Comparison of ENCODE assay signal across 2 cellular contexts in the genomic region with DNA sequence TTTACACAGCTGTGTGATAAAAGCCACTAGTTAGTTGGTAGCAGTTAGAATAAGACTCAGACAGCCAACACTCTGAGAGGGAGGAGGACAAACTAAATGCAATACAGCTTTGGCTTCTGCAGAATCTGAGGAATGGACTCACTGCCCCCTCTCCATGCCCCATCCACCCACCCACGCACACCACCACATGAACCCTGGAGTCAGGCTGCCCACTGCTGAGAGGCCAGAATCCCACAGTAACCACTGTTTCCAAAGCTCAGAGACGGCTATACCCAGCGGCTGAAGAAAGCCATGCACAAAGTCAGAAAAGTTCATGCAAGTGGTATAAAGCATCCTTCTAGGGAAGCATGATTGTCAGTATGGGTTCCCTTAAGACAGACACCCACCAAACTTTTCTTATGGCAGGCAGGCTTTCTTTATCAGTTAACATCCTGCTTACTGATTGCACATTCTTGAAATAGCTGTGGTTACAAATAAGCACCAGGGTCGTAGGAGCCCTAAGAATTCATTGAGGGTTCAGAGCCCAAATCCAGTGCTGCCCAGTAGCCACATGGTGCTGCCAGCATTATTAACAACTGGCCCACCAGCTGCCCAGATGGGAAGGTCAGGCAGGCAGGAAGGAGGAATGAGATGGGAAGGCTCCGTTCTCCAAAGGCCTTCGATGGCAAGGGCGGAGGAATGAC.
TF ChIP-seq lines count a peak whose summit lies in the region.

No MANE protein-coding gene starts in this region.

TF ChIP-seq in SK-N-SH treated with all-trans-retinoic acid at 6 μM for 48 hours, 23 proteins besides CTCF, POLR2A, EP300 and RAD21 (continued from another document):
- TF ChIP-seq, protein P1, sequence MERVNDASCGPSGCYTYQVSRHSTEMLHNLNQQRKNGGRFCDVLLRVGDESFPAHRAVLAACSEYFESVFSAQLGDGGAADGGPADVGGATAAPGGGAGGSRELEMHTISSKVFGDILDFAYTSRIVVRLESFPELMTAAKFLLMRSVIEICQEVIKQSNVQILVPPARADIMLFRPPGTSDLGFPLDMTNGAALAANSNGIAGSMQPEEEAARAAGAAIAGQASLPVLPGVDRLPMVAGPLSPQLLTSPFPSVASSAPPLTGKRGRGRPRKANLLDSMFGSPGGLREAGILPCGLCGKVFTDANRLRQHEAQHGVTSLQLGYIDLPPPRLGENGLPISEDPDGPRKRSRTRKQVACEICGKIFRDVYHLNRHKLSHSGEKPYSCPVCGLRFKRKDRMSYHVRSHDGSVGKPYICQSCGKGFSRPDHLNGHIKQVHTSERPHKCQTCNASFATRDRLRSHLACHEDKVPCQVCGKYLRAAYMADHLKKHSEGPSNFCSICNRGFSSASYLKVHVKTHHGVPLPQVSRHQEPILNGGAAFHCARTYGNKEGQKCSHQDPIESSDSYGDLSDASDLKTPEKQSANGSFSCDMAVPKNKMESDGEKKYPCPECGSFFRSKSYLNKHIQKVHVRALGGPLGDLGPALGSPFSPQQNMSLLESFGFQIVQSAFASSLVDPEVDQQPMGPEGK (CRISPR knock-in tag; IDR thresholded peaks at IDR 0.05; ENCODE audit: borderline replicate concordance): no peak
- TF ChIP-seq SNAI2 (CRISPR knock-in tag; IDR thresholded peaks at IDR 0.05) (no peak), CSDC2 (CRISPR knock-in tag; IDR thresholded peaks at IDR 0.05) (no peak), PPARA (CRISPR knock-in tag; IDR thresholded peaks at IDR 0.05; ENCODE audit: borderline replicate concordance) (no peak)

TF ChIP-seq in SK-N-SH, 30 proteins besides CTCF, POLR2A, EP300 and RAD21 (continued from another document):
- TF ChIP-seq, protein P2, sequence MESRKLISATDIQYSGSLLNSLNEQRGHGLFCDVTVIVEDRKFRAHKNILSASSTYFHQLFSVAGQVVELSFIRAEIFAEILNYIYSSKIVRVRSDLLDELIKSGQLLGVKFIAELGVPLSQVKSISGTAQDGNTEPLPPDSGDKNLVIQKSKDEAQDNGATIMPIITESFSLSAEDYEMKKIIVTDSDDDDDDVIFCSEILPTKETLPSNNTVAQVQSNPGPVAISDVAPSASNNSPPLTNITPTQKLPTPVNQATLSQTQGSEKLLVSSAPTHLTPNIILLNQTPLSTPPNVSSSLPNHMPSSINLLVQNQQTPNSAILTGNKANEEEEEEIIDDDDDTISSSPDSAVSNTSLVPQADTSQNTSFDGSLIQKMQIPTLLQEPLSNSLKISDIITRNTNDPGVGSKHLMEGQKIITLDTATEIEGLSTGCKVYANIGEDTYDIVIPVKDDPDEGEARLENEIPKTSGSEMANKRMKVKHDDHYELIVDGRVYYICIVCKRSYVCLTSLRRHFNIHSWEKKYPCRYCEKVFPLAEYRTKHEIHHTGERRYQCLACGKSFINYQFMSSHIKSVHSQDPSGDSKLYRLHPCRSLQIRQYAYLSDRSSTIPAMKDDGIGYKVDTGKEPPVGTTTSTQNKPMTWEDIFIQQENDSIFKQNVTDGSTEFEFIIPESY (IDR thresholded peaks at IDR 0.05; ENCODE audit: borderline replicate concordance, low read depth): no peak
- TF ChIP-seq, protein P3, sequence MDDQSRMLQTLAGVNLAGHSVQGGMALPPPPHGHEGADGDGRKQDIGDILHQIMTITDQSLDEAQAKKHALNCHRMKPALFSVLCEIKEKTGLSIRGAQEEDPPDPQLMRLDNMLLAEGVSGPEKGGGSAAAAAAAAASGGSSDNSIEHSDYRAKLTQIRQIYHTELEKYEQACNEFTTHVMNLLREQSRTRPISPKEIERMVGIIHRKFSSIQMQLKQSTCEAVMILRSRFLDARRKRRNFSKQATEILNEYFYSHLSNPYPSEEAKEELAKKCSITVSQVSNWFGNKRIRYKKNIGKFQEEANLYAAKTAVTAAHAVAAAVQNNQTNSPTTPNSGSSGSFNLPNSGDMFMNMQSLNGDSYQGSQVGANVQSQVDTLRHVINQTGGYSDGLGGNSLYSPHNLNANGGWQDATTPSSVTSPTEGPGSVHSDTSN (IDR thresholded peaks at IDR 0.05): no peak
- TF ChIP-seq FOSL2 (IDR thresholded peaks at IDR 0.05; ENCODE audit: borderline replicate concordance, low read depth): no peak
- no peak for TF ChIP-seq NFIC (IDR thresholded peaks at IDR 0.05; ENCODE audit: borderline replicate concordance)
- no peak for TF ChIP-seq SIN3A (IDR thresholded peaks at IDR 0.05; ENCODE audit: borderline replicate concordance, low read depth, low read length)
- TF ChIP-seq TCF12 (IDR thresholded peaks at IDR 0.05): no peak
- TF ChIP-seq MXI1 (IDR thresholded peaks at IDR 0.05; ENCODE audit: low read depth, low read length): no peak
